In the genomic region with DNA sequence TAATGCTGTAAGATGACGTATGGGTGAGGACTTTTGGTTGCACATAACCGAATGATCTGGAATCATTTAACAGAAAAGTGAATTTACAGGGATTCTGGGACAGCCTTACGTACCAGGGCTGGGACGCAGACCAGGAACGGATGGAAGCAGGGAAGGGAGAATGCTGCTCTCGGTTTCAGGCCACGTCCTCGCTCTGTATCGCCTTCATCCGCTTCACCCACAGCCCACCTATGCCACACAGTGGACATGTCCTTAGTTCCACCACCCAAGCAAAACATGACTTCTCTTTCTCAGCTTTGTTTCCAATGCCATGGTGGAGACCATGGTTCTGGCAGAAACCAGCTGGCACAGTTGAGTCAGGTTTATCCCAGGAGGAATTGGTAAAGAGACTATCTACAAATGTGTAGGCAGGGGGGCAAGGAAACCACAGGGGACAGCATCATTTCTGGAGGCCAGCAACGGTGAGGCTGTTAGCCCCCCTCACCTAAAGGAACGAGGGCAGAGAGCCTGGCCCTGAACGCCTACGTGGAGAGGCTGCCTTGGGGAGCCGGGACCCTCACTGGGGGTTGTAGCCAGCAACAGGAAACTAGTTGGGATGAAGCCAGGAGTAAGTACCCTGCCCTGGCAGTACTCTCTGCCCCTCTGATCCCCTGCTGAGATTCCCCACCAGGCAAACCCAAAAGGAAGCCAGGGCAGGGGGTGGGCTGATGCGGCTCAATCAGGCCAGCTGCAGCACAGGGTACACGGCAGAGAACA, we compare ENCODE assay signal across 18 cellular contexts.
DNase-seq lines count a peak whose midpoint lies in the region; TF ChIP-seq lines count a peak whose summit lies in the region.
"Had no signal": no experiment of that assay in that cellular context is flagged by ENCODE, and none has a peak within 500 bp of the region (broad histone marks: within the 10 kb centered on the region; RNA-seq: fewer than 3 reads in every experiment).

No MANE protein-coding gene starts in this region.

- CTCF ChIA-PET in HEK293 (lab: Yijun Ruan, JAX): interaction anchor here (1.3 kb wide), 1 partner anchor 10 kb away, joined by 6 read pairs; no protein-coding TSS in a partner anchor

- H3K27me3 Mint-ChIP-seq in endodermal cell (ENCODE audit: insufficient read depth) (peaks cover 8% of the 10 kb centered on the region), type B pancreatic cell (peaks cover 35% of the 10 kb centered on the region)

- H3K36me3 ChIP-seq in HEK293 (ENCODE audit: control insufficient read depth in 2 of 2, insufficient read depth in 1 of 2, low read length in 2 of 2) (no peaks in the 10 kb centered on the region), endodermal cell (ENCODE audit: control insufficient read depth, insufficient read depth, low read length) (no peaks in the 10 kb centered on the region), prostate gland (no peaks in the 10 kb centered on the region)
- H3K36me3 ChIP-seq: HAP-1 had no signal

- H3K9me3 ChIP-seq in HEK293 (ENCODE audit: control insufficient read depth, insufficient read depth, low read depth, low read length): no peaks in the 10 kb centered on the region
- H3K9me3 ChIP-seq in endodermal cell (ENCODE audit: control insufficient read depth, low read length): no peaks in the 10 kb centered on the region
- H3K9me3 ChIP-seq in prostate gland: no peaks in the 10 kb centered on the region
- H3K9me3 ChIP-seq: HAP-1 had no signal

- H3K4me3 ChIP-seq in HEK293 (ENCODE audit: low read depth, low read length): no peak overlapping the region
- no peak overlapping the region for H3K4me3 ChIP-seq in endodermal cell (ENCODE audit: low read length)
- H3K4me3 ChIP-seq in prostate gland: no peak overlapping the region
- H3K4me3 ChIP-seq: HAP-1, SK-N-MC had no signal

- POLR2A ChIA-PET in HEK293 (lab: Yijun Ruan, JAX): no interaction called here

- peaks cover 9% of the 10 kb centered on the region for H3K4me1 Mint-ChIP-seq in endodermal cell
- no peaks in the 10 kb centered on the region for H3K4me1 Mint-ChIP-seq in type B pancreatic cell (ENCODE audit: unreplicated experiment)

- H3K27me3 ChIP-seq in endodermal cell (ENCODE audit: control insufficient read depth, insufficient read depth, low read length, poor library complexity, severe bottlenecking): no peaks in the 10 kb centered on the region
- H3K27me3 ChIP-seq in prostate gland (replicated peaks; ENCODE audit: insufficient read depth): no peaks in the 10 kb centered on the region

- TF ChIP-seq CTCF in HEK293 (tag by site-specific recombination; IDR thresholded peaks at IDR 0.05): no peak
- no peak for TF ChIP-seq CTCF in endodermal cell (conservative IDR thresholded peaks at IDR 0.05)
- TF ChIP-seq CTCF in type B pancreatic cell (conservative IDR thresholded peaks at IDR 0.05): no peak
- no peak for TF ChIP-seq CTCF in prostate gland (IDR thresholded peaks at IDR 0.05)

- no peak for TF ChIP-seq POLR2A in prostate gland (IDR thresholded peaks at IDR 0.05)

- H3K27ac ChIP-seq in HEK293 (ENCODE audit: extremely low read depth, low read depth, low read length) (no peak overlapping the region), endodermal cell (ENCODE audit: low read depth, low read length) (no peak overlapping the region), prostate gland (no peak overlapping the region)
- H3K27ac ChIP-seq: C4-2B, SK-N-MC had no signal

- intact Hi-C loops in prostate gland (cut with DNase I): no loop called here

- H3K4me3 Mint-ChIP-seq in endodermal cell (no peak overlapping the region), type B pancreatic cell (no peak overlapping the region)

- H3K4me1 ChIP-seq in HEK293 (ENCODE audit: control insufficient read depth, insufficient read depth, low read length): no peaks in the 10 kb centered on the region
- no peaks in the 10 kb centered on the region for H3K4me1 ChIP-seq in endodermal cell (ENCODE audit: control insufficient read depth, insufficient read depth, low read length)
- no peaks in the 10 kb centered on the region for H3K4me1 ChIP-seq in prostate gland (replicated peaks)
- H3K4me1 ChIP-seq: HAP-1 had no signal

- 90 to 92% methylated on average over 10 to 17 of the region's 17 CpGs for WGBS in endodermal cell (ENCODE audit: insufficient coverage in 1 of 2, insufficient read length in 1 of 2), 2 experiments
- 87% methylated on average over 17 of the region's 17 CpGs for WGBS in prostate gland

- no peak overlapping the region for H3K27ac Mint-ChIP-seq in endodermal cell
- H3K27ac Mint-ChIP-seq in type B pancreatic cell: no peak overlapping the region

- H3K36me3 Mint-ChIP-seq in endodermal cell (ENCODE audit: low read depth) (no peaks in the 10 kb centered on the region), type B pancreatic cell (no peaks in the 10 kb centered on the region)

- DNase-seq in activated effector memory CD4-positive, alpha-beta T cell treated with anti-CD3 and anti-CD28 coated beads, Interleukin-2, amount 50 U/mL, for 16 hours: peak; percentile 30
- no peak for DNase-seq in activated effector memory CD4-positive, alpha-beta T cell treated with Interleukin-2 at 50 U/mL for 16 hours
- DNase-seq in endodermal cell (peak; percentile 40), type B pancreatic cell (ENCODE audit: extremely low spot score, unreplicated experiment) (peak; percentile 44), NCI-H748 (lab: John Stamatoyannopoulos, UW; ENCODE audit: unreplicated experiment) (no peak), prostate gland (ENCODE audit: low spot score) (no peak)
- DNase-seq: COR-L47, EL, IMR-90, NCI-H1417, NCI-H1930, NCI-H2171 treated with DMSO at 0.1 percent for 48 hours, NCI-H446 treated with DMSO at 0.1 percent for 48 hours, NCI-H748 treated with DMSO at 0.1 percent for 48 hours had no signal

- H3K9me3 Mint-ChIP-seq in endodermal cell (no peaks in the 10 kb centered on the region), type B pancreatic cell (no peaks in the 10 kb centered on the region)

- no peak overlapping the region for H3K9ac ChIP-seq in endodermal cell (ENCODE audit: extremely low read depth, low read length, poor library complexity, severe bottlenecking)

TF ChIP-seq in HEK293, 187 proteins besides CTCF, POLR2A, EP300 and RAD21:
- TF ChIP-seq ZNF266 (tag by site-specific recombination; IDR thresholded peaks at IDR 0.05; ENCODE audit: low read depth): no peak
- TF ChIP-seq ZIC2 (tag by site-specific recombination; IDR thresholded peaks at IDR 0.05): peak; percentile 36; the same call in 1 of the 2 replicates

Comparison
In these comparisons a context has a peak if more than half of its experiments do, and no peak if none do; other contexts are left out.
1. DNase-seq: peak in activated effector memory CD4-positive, alpha-beta T cell treated with anti-CD3 and anti-CD28 coated beads, Interleukin-2, amount 50 U/mL, for 16 hours (single experiment), endodermal cell (single experiment) and type B pancreatic cell (single experiment); none in activated effector memory CD4-positive, alpha-beta T cell treated with Interleukin-2 at 50 U/mL for 16 hours (single experiment), NCI-H748 (single experiment) and prostate gland (single experiment).